Comparison of ENCODE assay signal across 8 cellular contexts in genomic region chr12:122081108-122081696, GRCh38. TPM values are rescaled to one million over a fixed set of nuclear protein-coding genes. Genes with fewer than 3 reads are reported as not detected.
DNase-seq lines count a peak whose midpoint lies in the region; ATAC-seq, FAIRE-seq and TF ChIP-seq lines count a peak whose summit lies in the region.

No MANE protein-coding gene starts in this region.

- peak overlapping the region; percentile 100 for H3K4me2 ChIP-seq in keratinocyte (ENCODE audit: control insufficient read depth, extremely low read depth, insufficient read depth, low read depth, low read length)

- peaks cover 4% of the 10 kb centered on the region for H3K9me1 ChIP-seq in keratinocyte (ENCODE audit: control insufficient read depth, extremely low read depth, insufficient read depth, low read length)

- dilution Hi-C loops in keratinocyte (cut with MboI; ENCODE audit: extremely low pct_ligation_motif_present, low sequenced_read_pairs) = loop anchor here (5.0 kb wide), 1 partner anchor 36 kb away; no protein-coding TSS in a partner anchor

- intact Hi-C loops in Right ventricle myocardium inferior (cut with DNase I) (no loop called here), cardiac septum (cut with DNase I) (loop anchor here (1.0 kb wide), 1 partner anchor 42 kb away; no protein-coding TSS in a partner anchor)

- peak overlapping the region; percentile 94 for H3K4me3 ChIP-seq in adipocyte (ENCODE audit: low read length)
- H3K4me3 ChIP-seq in keratinocyte (ENCODE audit: control insufficient read depth in 2 of 3, extremely low read depth in 1 of 3, insufficient read depth in 2 of 3, low read depth in 1 of 3, low read length in 3 of 3) = peak overlapping the region; percentile 62 to 99 (median 99)

- no peak for TF ChIP-seq CTCF in keratinocyte (optimal IDR thresholded peaks at IDR 0.05 in 1 of 3, IDR thresholded peaks at IDR 0.05 in 1 of 3, conservative IDR thresholded peaks at IDR 0.05 in 1 of 3; ENCODE audit: extremely low read depth in 1 of 3, insufficient read depth in 2 of 3, low read length in 3 of 3)

- H4K20me1 ChIP-seq in keratinocyte (ENCODE audit: control insufficient read depth, extremely low read depth, insufficient read depth, low read length) = peaks cover 15% of the 10 kb centered on the region

- ATAC-seq in Right ventricle myocardium inferior = no peak

- H2AFZ ChIP-seq in keratinocyte (ENCODE audit: control insufficient read depth, low read length) = no peak overlapping the region

- peaks cover 68% of the 10 kb centered on the region for H3K79me2 ChIP-seq in keratinocyte (ENCODE audit: control insufficient read depth, insufficient read depth, low read length)

- peak; percentile 51 for FAIRE-seq in keratinocyte (lab: Jason Lieb, UNC)

- H3K4me1 ChIP-seq in adipocyte (ENCODE audit: control insufficient read depth, insufficient read depth, low read length) (peaks cover 45% of the 10 kb centered on the region), keratinocyte (ENCODE audit: control insufficient read depth, extremely low read depth, insufficient read depth, low read length) (peaks cover 26% of the 10 kb centered on the region)

- DNase-seq in Right ventricle myocardium inferior (ENCODE audit: missing footprints) (peak; percentile 25), cardiac septum (ENCODE audit: low spot score) (no peak), adipocyte (ENCODE audit: low read depth) (peak; percentile 64), keratinocyte (ENCODE audit: low read depth, low spot score) (no peak), substantia nigra (lab: John Stamatoyannopoulos, UW) (peak in 5 of 49 donors; percentile 10 to 43 (median 15)), NCI-H510A treated with DMSO at 0.1 percent for 48 hours (lab: John Stamatoyannopoulos, UW) (no peak), NCI-H1417 (lab: John Stamatoyannopoulos, UW) (no peak), NCI-H510A (lab: John Stamatoyannopoulos, UW) (no peak)

- H3K9ac ChIP-seq in adipocyte (ENCODE audit: low read length) (peak overlapping the region; percentile 89), keratinocyte (ENCODE audit: control insufficient read depth, extremely low read depth, insufficient read depth, low read length) (peak overlapping the region; percentile 91)

- H3K36me3 ChIP-seq in adipocyte (ENCODE audit: control insufficient read depth, insufficient read depth, low read length, severe bottlenecking) (peaks cover 24% of the 10 kb centered on the region), keratinocyte (ENCODE audit: control insufficient read depth in 2 of 2, extremely low read depth in 1 of 2, insufficient read depth in 2 of 2, low read length in 2 of 2) (peaks cover 12 to 13% of the 10 kb centered on the region in 2 experiments)

- H3K9me3 ChIP-seq in adipocyte (ENCODE audit: control insufficient read depth, low read length) (no peaks in the 10 kb centered on the region), keratinocyte (ENCODE audit: control insufficient read depth, low read depth, low read length) (no peaks in the 10 kb centered on the region)

- H3K27me3 ChIP-seq in adipocyte (replicated peaks; ENCODE audit: control insufficient read depth, insufficient read depth, low read length) (no peaks in the 10 kb centered on the region), keratinocyte (ENCODE audit: control insufficient read depth, extremely low read depth, insufficient read depth, low read length) (no peaks in the 10 kb centered on the region)

- H3K27ac ChIP-seq in keratinocyte (ENCODE audit: control insufficient read depth, insufficient read depth, low read length) = peak overlapping the region; percentile 79
- H3K27ac ChIP-seq in substantia nigra (ENCODE audit: low read depth, low read length, poor library complexity, severe bottlenecking) = peak overlapping the region; percentile 58

RNA-seq across cellular contexts. Expression of gene MLXIP, which starts 2.6 kb away (rescaled TPM):
- total RNA-seq in Right ventricle myocardium inferior (25.7 TPM), cardiac septum (24.7 TPM)
- 4.7 to 17.8 TPM (median 5.5 TPM) in 3 replicates for polyA plus RNA-seq in keratinocyte
- polyA plus RNA-seq in keratinocyte (2011; ENCODE audit: low read depth) = 7.1 TPM
- 7.3 and 10.1 TPM in 2 replicates for polyA plus RNA-seq in keratinocyte (2011; cell fraction: cytosol; rRNA removed)
- 37.9 and 81.1 TPM in 2 replicates for polyA plus RNA-seq in keratinocyte (2011; cell fraction: nucleus; rRNA removed)
- polyA plus RNA-seq in keratinocyte (2012; ENCODE audit: low replicate concordance) = 19.4 and 29.7 TPM in 2 replicates
- polyA minus RNA-seq in keratinocyte = 15.1 to 65.2 TPM (median 19.5 TPM) in 3 replicates
- polyA minus RNA-seq in keratinocyte (2011; cell fraction: cytosol; rRNA and poly(A)+ RNA removed) = 12.3 TPM
- polyA minus RNA-seq in keratinocyte (2011; cell fraction: nucleus; rRNA and poly(A)+ RNA removed) = 23.0 and 32.1 TPM in 2 replicates

RNA-seq across cellular contexts. Expression of gene BCL7A, which starts 59.5 kb away (rescaled TPM):
- total RNA-seq in Right ventricle myocardium inferior (15.8 TPM), cardiac septum (18.2 TPM)
- 9.6 to 17.2 TPM (median 12.8 TPM) in 3 replicates for polyA plus RNA-seq in keratinocyte
- polyA plus RNA-seq in keratinocyte (2011; ENCODE audit: low read depth) = 10.0 TPM
- polyA plus RNA-seq in keratinocyte (2011; cell fraction: cytosol; rRNA removed) = 10.0 and 11.9 TPM in 2 replicates
- 16.2 and 17.3 TPM in 2 replicates for polyA plus RNA-seq in keratinocyte (2011; cell fraction: nucleus; rRNA removed)
- polyA plus RNA-seq in keratinocyte (2012; ENCODE audit: low replicate concordance) = 15.5 and 15.9 TPM in 2 replicates
- polyA minus RNA-seq in keratinocyte = 8.8 to 16.8 TPM (median 13.5 TPM) in 3 replicates
- polyA minus RNA-seq in keratinocyte (2011; cell fraction: cytosol; rRNA and poly(A)+ RNA removed) = 7.1 TPM
- polyA minus RNA-seq in keratinocyte (2011; cell fraction: nucleus; rRNA and poly(A)+ RNA removed) = 6.8 and 11.6 TPM in 2 replicates

Comparison
In these comparisons a context has a peak if more than half of its experiments do, and no peak if none do; other contexts are left out.
1. DNase-seq: peak in Right ventricle myocardium inferior (single experiment) and adipocyte (single experiment); none in cardiac septum (single experiment), keratinocyte (single experiment), NCI-H510A treated with DMSO at 0.1 percent for 48 hours (single experiment), NCI-H1417 (0 of 3) and NCI-H510A (single experiment).